8 cellular contexts compared by ENCODE assay signal in genomic region chr14:23559010-23559920, GRCh38. TPM values are rescaled to one million over a fixed set of nuclear protein-coding genes. Genes with fewer than 3 reads are reported as not detected.
DNase-seq lines count a peak whose midpoint lies in the region; ATAC-seq and TF ChIP-seq lines count a peak whose summit lies in the region.

No MANE protein-coding gene starts in this region.

- DNase-seq in GM10266 (ENCODE audit: extremely low spot score), result no peak
- DNase-seq in NAMALWA (ENCODE audit: low spot score), result peak; percentile 73
- DNase-seq in activated CD4-positive, alpha-beta T cell treated with anti-CD3 and anti-CD28 coated beads for 24 hours (ENCODE audit: low read depth in 2 of 2), result peak; percentile 61 to 63
- peak; percentile 49 for DNase-seq in colonic mucosa
- peak; percentile 65 for DNase-seq in myocyte (ENCODE audit: low read depth)
- peak; percentile 62 to 66 for DNase-seq in stimulated activated naive CD8-positive, alpha-beta T cell treated with anti-CD3 and anti-CD28 coated beads, Interleukin-15, amount 100 ng/mL, for 72 hours
- DNase-seq in GM19240 (ENCODE audit: insufficient read length, low spot score), result no peak

- no peak overlapping the region for H3K4me3 Mint-ChIP-seq in stimulated activated naive CD8-positive, alpha-beta T cell treated with anti-CD3 and anti-CD28 coated beads, Interleukin-15, amount 100 ng/mL, for 72 hours

- H3K27me3 Mint-ChIP-seq in stimulated activated naive CD8-positive, alpha-beta T cell treated with anti-CD3 and anti-CD28 coated beads, Interleukin-15, amount 100 ng/mL, for 72 hours, result no peaks in the 10 kb centered on the region

- no peak overlapping the region for H3K4me3 ChIP-seq in colonic mucosa

- no peaks in the 10 kb centered on the region for H3K4me1 ChIP-seq in colonic mucosa

- ATAC-seq in stimulated activated naive CD8-positive, alpha-beta T cell treated with anti-CD3 and anti-CD28 coated beads, Interleukin-15, amount 100 ng/mL, for 72 hours, result no peak
- ATAC-seq in GM18502 (IDR thresholded peaks at IDR 0.05; ENCODE audit: poor library complexity, unreplicated experiment), result no peak

- no peaks in the 10 kb centered on the region for H3K9me3 ChIP-seq in colonic mucosa

- no peak overlapping the region for H3K27ac Mint-ChIP-seq in stimulated activated naive CD8-positive, alpha-beta T cell treated with anti-CD3 and anti-CD28 coated beads, Interleukin-15, amount 100 ng/mL, for 72 hours

- peak; percentile 93 for TF ChIP-seq CTCF in GM10266 (IDR thresholded peaks at IDR 0.05; ENCODE audit: control insufficient read depth, insufficient read depth, low read depth, missing control alignments)
- TF ChIP-seq CTCF in colonic mucosa (IDR thresholded peaks at IDR 0.05), result peak; percentile 84

- peaks cover 80% of the 10 kb centered on the region for H3K4me1 Mint-ChIP-seq in stimulated activated naive CD8-positive, alpha-beta T cell treated with anti-CD3 and anti-CD28 coated beads, Interleukin-15, amount 100 ng/mL, for 72 hours

- H3K9me3 Mint-ChIP-seq in stimulated activated naive CD8-positive, alpha-beta T cell treated with anti-CD3 and anti-CD28 coated beads, Interleukin-15, amount 100 ng/mL, for 72 hours, result no peaks in the 10 kb centered on the region

- H3K36me3 ChIP-seq in colonic mucosa, result no peaks in the 10 kb centered on the region

- no peaks in the 10 kb centered on the region for H3K27me3 ChIP-seq in colonic mucosa

- no peak overlapping the region for H3K27ac ChIP-seq in colonic mucosa

- H3K9ac ChIP-seq in colonic mucosa (ENCODE audit: low read depth in 2 of 2, low read length in 2 of 2), result no peak overlapping the region

- intact Hi-C loops in colonic mucosa (cut with DNase I), result no loop called here

RNA-seq across cellular contexts. Expression of gene THTPA, which starts 3.2 kb away (rescaled TPM):
- total RNA-seq in colonic mucosa, result 10 to 100 TPM in 1 of 2 donors, 1 to 10 TPM in 1; 9.0 to 21.0 TPM
- 31.6 and 42.1 TPM in 2 replicates for total RNA-seq in myocyte
- polyA plus RNA-seq in myocyte (2012), result 30.8 TPM

RNA-seq across cellular contexts. Expression of gene ZFHX2, which starts 7.7 kb away (rescaled TPM):
- total RNA-seq in colonic mucosa (1 to 10 TPM; 1.8 to 2.0 TPM), myocyte (0.05 and 0.31 TPM in 2 replicates)
- polyA plus RNA-seq in myocyte (2012), result 1.9 TPM

RNA-seq across cellular contexts. Expression of gene AP1G2, which starts 8.3 kb away (rescaled TPM):
- total RNA-seq in colonic mucosa (100 to 1,000 TPM; 154 to 214 TPM), myocyte (10.0 and 10.2 TPM in 2 replicates)
- polyA plus RNA-seq in myocyte (2012), result 18.9 TPM

RNA-seq across cellular contexts. Expression of gene JPH4, which starts 19.3 kb away (rescaled TPM):
- total RNA-seq in colonic mucosa, result under 1 TPM; 0.30 to 0.58 TPM
- not detected in 2 replicates for total RNA-seq in myocyte
- 0.04 TPM for polyA plus RNA-seq in myocyte (2012)

Comparison
In these comparisons a context has a peak if more than half of its experiments do, and no peak if none do; other contexts are left out.
1. DNase-seq: peak in NAMALWA (single experiment), activated CD4-positive, alpha-beta T cell treated with anti-CD3 and anti-CD28 coated beads for 24 hours (2 of 2), colonic mucosa (single experiment), myocyte (single experiment) and stimulated activated naive CD8-positive, alpha-beta T cell treated with anti-CD3 and anti-CD28 coated beads, Interleukin-15, amount 100 ng/mL, for 72 hours (2 of 2); none in GM10266 (single experiment) and GM19240 (single experiment).
2. RNA of gene AP1G2, which starts 8.3 kb away (total RNA-seq): 154 to 214 TPM in colonic mucosa; 10.0 to 10.2 TPM in myocyte; every median in the first group is over 10 times any median in the second.